In the genomic region with DNA sequence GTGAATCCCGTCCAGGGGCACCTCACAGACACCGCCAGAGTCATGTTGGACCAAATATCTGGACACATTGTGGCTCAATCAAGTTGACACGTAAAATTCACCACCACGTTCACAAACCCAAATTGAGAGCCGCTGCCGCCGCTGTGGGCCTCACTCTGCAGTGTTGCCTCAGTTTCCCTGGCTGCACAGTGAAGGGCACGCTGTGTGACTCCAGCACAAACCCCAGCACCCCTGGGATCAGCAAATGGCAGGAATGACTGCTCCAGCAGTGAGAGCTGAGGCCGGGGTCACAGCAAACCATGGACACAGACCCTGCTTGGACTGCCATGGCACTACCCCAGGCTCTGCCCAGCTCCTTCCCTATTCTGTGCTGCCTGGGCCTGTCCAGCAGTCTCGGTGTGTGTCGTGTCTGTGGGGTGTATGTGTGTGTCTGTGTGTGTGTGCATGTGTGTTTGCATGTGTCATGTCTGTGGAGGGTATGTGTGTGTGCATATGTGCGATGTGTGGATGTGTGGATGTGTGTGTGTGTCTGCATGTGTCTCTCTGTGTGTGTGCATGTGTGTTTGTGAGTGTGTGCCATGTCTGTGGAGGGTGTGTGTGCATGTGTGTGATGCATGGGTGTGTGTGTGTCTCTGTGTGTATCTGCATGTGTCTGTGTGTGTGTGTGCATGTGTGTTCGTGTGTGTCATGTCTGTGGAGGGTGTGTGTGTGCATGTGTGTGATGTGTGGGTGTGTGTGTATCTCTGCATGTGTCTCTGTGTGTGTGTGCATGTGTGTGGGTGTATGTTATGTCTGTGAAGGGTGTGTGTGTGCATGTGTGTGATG, we compare ENCODE assay signal across 26 cellular contexts. TPM values are rescaled to one million over a fixed set of nuclear protein-coding genes. Genes with fewer than 3 reads are reported as not detected.
"Had no signal": no experiment of that assay in that cellular context is flagged by ENCODE, and none has a peak within 500 bp of the region (broad histone marks: within the 10 kb centered on the region; RNA-seq: fewer than 3 reads in every experiment).

No MANE protein-coding gene starts in this region.

- H3K4me1 ChIP-seq: adrenal gland had no signal

- H3K4me3 Mint-ChIP-seq: activated CD8-positive, alpha-beta T cell treated with anti-CD3 and anti-CD28 coated beads for 36 hours; activated naive CD8-positive, alpha-beta T cell treated with anti-CD3 and anti-CD28 coated beads, Interleukin-2, amount 10 ng/mL, durations not matched to agents 7 days and 5 days; activated T-cell treated with anti-CD3 and anti-CD28 coated beads, Interleukin-2, amount 50 U/mL, for 72 hours; T-helper 1 cell treated with Interleukin-12 subunit alpha and Interleukin-12 subunit beta and Interleukin-4 antibody, amounts not matched to agents 30 μg/mL and 1 μg/mL, for 36 hours had no signal

- H3K9me3 ChIP-seq: adrenal gland had no signal

- H3K27ac ChIP-seq: adrenal gland, RWPE1 had no signal

- H3K36me3 Mint-ChIP-seq: activated naive CD8-positive, alpha-beta T cell treated with anti-CD3 and anti-CD28 coated beads, Interleukin-2, amount 10 ng/mL, durations not matched to agents 7 days and 5 days had no signal

- H3K27me3 ChIP-seq: adrenal gland had no signal

- H3K27ac Mint-ChIP-seq: activated CD8-positive, alpha-beta T cell treated with anti-CD3 and anti-CD28 coated beads for 36 hours; activated naive CD8-positive, alpha-beta T cell treated with anti-CD3 and anti-CD28 coated beads, Interleukin-2, amount 10 ng/mL, durations not matched to agents 7 days and 5 days; activated T-cell treated with anti-CD3 and anti-CD28 coated beads, Interleukin-2, amount 50 U/mL, for 72 hours; activated T-helper 2 cell treated with anti-CD3 and anti-CD28 coated beads, Interferon-gamma antibody, Interleukin-2, Interleukin-4, amounts not matched to agents 10 μg/mL and 5 μg/mL and 100 μg/mL, durations not matched to agents 14 hours and 24 hours and 36 hours; T-helper 1 cell treated with Interleukin-12 subunit alpha and Interleukin-12 subunit beta and Interleukin-4 antibody, amounts not matched to agents 30 μg/mL and 1 μg/mL, for 36 hours had no signal

- ATAC-seq: activated CD4-positive, CD25-positive, alpha-beta regulatory T cell treated with anti-CD3 and anti-CD28 coated beads, Interleukin-2, amount 50 U/mL, for 24 hours; activated CD8-positive, alpha-beta T cell treated with anti-CD3 and anti-CD28 coated beads for 36 hours; activated T-cell treated with anti-CD3 and anti-CD28 coated beads, Interleukin-2, amount 50 U/mL, for 72 hours; Panc1 had no signal

- H3K4me1 Mint-ChIP-seq: activated naive CD8-positive, alpha-beta T cell treated with anti-CD3 and anti-CD28 coated beads, Interleukin-2, amount 10 ng/mL, durations not matched to agents 7 days and 5 days had no signal

- H3K4me3 ChIP-seq: adrenal gland had no signal

- DNase-seq: activated CD4-positive, alpha-beta T cell treated with anti-CD3 and anti-CD28 coated beads for 4 hours; activated CD8-positive, alpha-beta memory T cell treated with anti-CD3 and anti-CD28 coated beads, Interleukin-2, amount 50 U/mL, for 4 hours; activated CD8-positive, alpha-beta T cell treated with anti-CD3 and anti-CD28 coated beads for 36 hours; activated gamma-delta T cell treated with Interleukin-2 at 50 U/mL for 16 hours; activated naive CD4-positive, alpha-beta T cell treated with anti-CD3 and anti-CD28 coated beads, Interleukin-2, amount 50 U/mL, for 16 hours; activated naive CD8-positive, alpha-beta T cell treated with anti-CD3 and anti-CD28 coated beads, Interleukin-2, amount 10 ng/mL, durations not matched to agents 7 days and 5 days; activated T-cell treated with anti-CD3 and anti-CD28 coated beads, Interleukin-2, amount 50 U/mL, for 72 hours; adrenal gland; anterior cingulate cortex; caudate nucleus; Kasumi-1; NCI-H146; NCI-H187 treated with DMSO at 0.1 percent for 48 hours; NCI-H2081 treated with DMSO at 0.1 percent for 48 hours; NCI-H2171; NCI-H226; NCI-H526; NCI-H82; NK-92 treated with Interleukin-12 subunit alpha and Interleukin-12 subunit beta, amount 100 ng/mL, for 24 hours; OCI-M1; SHP77 treated with DMSO at 0.1 percent for 48 hours had no signal

- H3K36me3 ChIP-seq: adrenal gland had no signal

- H3K27me3 Mint-ChIP-seq: activated naive CD8-positive, alpha-beta T cell treated with anti-CD3 and anti-CD28 coated beads, Interleukin-2, amount 10 ng/mL, durations not matched to agents 7 days and 5 days had no signal

- H3K9me3 Mint-ChIP-seq: activated naive CD8-positive, alpha-beta T cell treated with anti-CD3 and anti-CD28 coated beads, Interleukin-2, amount 10 ng/mL, durations not matched to agents 7 days and 5 days had no signal

RNA-seq across cellular contexts. Expression of gene ADRA2C, which starts 52.2 kb away (rescaled TPM):
- total RNA-seq: activated naive CD8-positive, alpha-beta T cell treated with anti-CD3 and anti-CD28 coated beads, Interleukin-2, amount 10 ng/mL, durations not matched to agents 7 days and 5 days; activated T-cell treated with anti-CD3 and anti-CD28 coated beads, Interleukin-2, amount 50 U/mL, for 72 hours; activated T-helper 2 cell treated with anti-CD3 and anti-CD28 coated beads, Interferon-gamma antibody, Interleukin-2, Interleukin-4, amounts not matched to agents 10 μg/mL and 5 μg/mL and 100 μg/mL, durations not matched to agents 14 hours and 24 hours and 36 hours had no signal
